8 cellular contexts compared by ENCODE assay signal in genomic region chr19:38849147-38849745, GRCh38. TPM values are rescaled to one million over a fixed set of nuclear protein-coding genes. Genes with fewer than 3 reads are reported as not detected.
A peak's percentile ranks its signal among the peaks of the same experiment; 100 is the strongest.
DNase-seq lines count a peak whose midpoint lies in the region; ATAC-seq and TF ChIP-seq lines count a peak whose summit lies in the region.

No MANE protein-coding gene starts in this region.

- H3K27me3 ChIP-seq in WERI-Rb-1 (ENCODE audit: insufficient read depth, low read depth, severe bottlenecking) (no peaks in the 10 kb centered on the region), iPS-20b (ENCODE audit: insufficient read depth, low read length) (no peaks in the 10 kb centered on the region), skeletal muscle tissue (ENCODE audit: control insufficient read depth in 3 of 3, insufficient read depth in 3 of 3, low read length in 3 of 3) (no peaks in the 10 kb centered on the region)

- H3K4me3 ChIP-seq in GM12875 (ENCODE audit: low read depth, low read length) (peak overlapping the region; percentile 75), WERI-Rb-1 (ENCODE audit: low read depth, low read length) (peak overlapping the region; percentile 64), iPS-20b (ENCODE audit: low read length) (peak overlapping the region; percentile 99), skeletal muscle tissue (ENCODE audit: low read length in 3 of 3) (peak overlapping the region; percentile 66 to 91 (median 74))

- H3K4me1 ChIP-seq in iPS-20b (ENCODE audit: insufficient read depth, low read length) (no peaks in the 10 kb centered on the region; the same call in 1 of the 2 replicates), skeletal muscle tissue (ENCODE audit: control insufficient read depth in 3 of 3, insufficient read depth in 3 of 3, low read length in 3 of 3) (peaks cover 58 to 63% (median 59%) of the 10 kb centered on the region in 3 donors)

- H3K27ac ChIP-seq in WERI-Rb-1 (peak overlapping the region; percentile 99), iPS-20b (ENCODE audit: low read length) (peak overlapping the region; percentile 96), skeletal muscle tissue (ENCODE audit: low read depth, low read length) (peak overlapping the region; percentile 100)

- peak; percentile 32 for ATAC-seq in HG03135 (IDR thresholded peaks at IDR 0.05; ENCODE audit: unreplicated experiment)
- no peak for ATAC-seq in HG03378 (IDR thresholded peaks at IDR 0.05; ENCODE audit: unreplicated experiment)

- no peak for TF ChIP-seq CTCF in GM12875 (IDR thresholded peaks at IDR 0.05; ENCODE audit: borderline replicate concordance, insufficient read depth, low read depth, low read length)
- no peak for TF ChIP-seq CTCF in WERI-Rb-1 (IDR thresholded peaks at IDR 0.05; ENCODE audit: low read depth, low read length)

- DNase-seq in NCI-H2227 (lab: John Stamatoyannopoulos, UW; ENCODE audit: unreplicated experiment) (peak; percentile 100), WERI-Rb-1 (peak; percentile 98), T47D (ENCODE audit: low read depth in 1 of 2, low spot score in 1 of 2) (peak; percentile 77 to 92)

- in situ Hi-C loops in T47D (cut with HindIII; ENCODE audit: low pct_unique_long_range_greater_than_20kb, low sequenced_read_pairs): no loop called here

- H3K9me3 ChIP-seq in WERI-Rb-1 (ENCODE audit: severe bottlenecking): no peaks in the 10 kb centered on the region
- no peaks in the 10 kb centered on the region for H3K9me3 ChIP-seq in iPS-20b (ENCODE audit: insufficient read depth, low read depth, low read length)
- no peaks in the 10 kb centered on the region for H3K9me3 ChIP-seq in skeletal muscle tissue (ENCODE audit: control insufficient read depth in 3 of 3, low read length in 3 of 3)

- peaks cover 52% of the 10 kb centered on the region for H3K36me3 ChIP-seq in WERI-Rb-1
- H3K36me3 ChIP-seq in iPS-20b (ENCODE audit: insufficient read depth, low read depth, low read length): peaks cover 49% of the 10 kb centered on the region
- H3K36me3 ChIP-seq in skeletal muscle tissue (ENCODE audit: control insufficient read depth in 3 of 3, insufficient read depth in 3 of 3, low read length in 3 of 3): peaks cover 28 to 43% (median 33%) of the 10 kb centered on the region in 3 donors

- H3K9ac ChIP-seq in iPS-20b (ENCODE audit: low read depth, low read length): peak overlapping the region; percentile 100
- H3K9ac ChIP-seq in skeletal muscle tissue (ENCODE audit: low read depth in 1 of 3, low read length in 3 of 3): peak overlapping the region; percentile 74 to 90 (median 79)

RNA-seq across cellular contexts. Expression of gene HNRNPL, which starts 0.5 kb away (rescaled TPM):
- total RNA-seq in skeletal muscle tissue: 195 TPM

RNA-seq across cellular contexts. Expression of gene ECH1, which starts 17.7 kb away (rescaled TPM):
- total RNA-seq in skeletal muscle tissue: 36.5 TPM

RNA-seq across cellular contexts. Expression of gene RINL, which starts 28.8 kb away (rescaled TPM):
- 3.7 TPM for total RNA-seq in skeletal muscle tissue

RNA-seq across cellular contexts. Expression of gene LGALS4, which starts 36.5 kb away (rescaled TPM):
- total RNA-seq in skeletal muscle tissue: not detected

RNA-seq across cellular contexts. Expression of gene SIRT2, which starts 50.2 kb away (rescaled TPM):
- total RNA-seq in skeletal muscle tissue: 125 TPM
